ENCODE assay signal across 8 cellular contexts in genomic region chr5:14663734-14664269, GRCh38. TPM values are rescaled to one million over a fixed set of nuclear protein-coding genes. Genes with fewer than 3 reads are reported as not detected.
DNase-seq lines count a peak whose midpoint lies in the region; ATAC-seq and TF ChIP-seq lines count a peak whose summit lies in the region.

No MANE protein-coding gene starts in this region.

- H3K9me3 ChIP-seq in lung (ENCODE audit: control insufficient read depth in 2 of 2, insufficient read depth in 1 of 2, low read length in 1 of 2) (no peaks in the 10 kb centered on the region), upper lobe of left lung (no peaks in the 10 kb centered on the region)

- H3K4me1 ChIP-seq in lung (ENCODE audit: control insufficient read depth in 2 of 2, insufficient read depth in 2 of 2, low read length in 2 of 2) (peaks cover 7 to 12% of the 10 kb centered on the region in 2 donors), upper lobe of left lung (peaks cover 28 to 42% (median 33%) of the 10 kb centered on the region in 4 donors)

- H3K36me3 Mint-ChIP-seq in chondrocyte (ENCODE audit: low read depth) = peaks cover 2% of the 10 kb centered on the region

- H3K27me3 ChIP-seq in lung (ENCODE audit: control insufficient read depth, insufficient read depth) (no peaks in the 10 kb centered on the region), upper lobe of left lung (no peaks in the 10 kb centered on the region)

- H3K27me3 Mint-ChIP-seq in chondrocyte (ENCODE audit: low read depth) = no peaks in the 10 kb centered on the region

- DNase-seq in A172 (ENCODE audit: low spot score) (peak; percentile 25), NOMO-1 treated with DMSO at 0.1 percent for 48 hours (lab: John Stamatoyannopoulos, UW; ENCODE audit: unreplicated experiment) (peak; percentile 54), chondrocyte (ENCODE audit: low spot score) (no peak), lung (ENCODE audit: low spot score) (peak; percentile 33), upper lobe of left lung (peak in 1 of 2 donors; percentile 42), germinal center (ENCODE audit: low spot score) (no peak)

- WGBS in lung, 2 donors = 2% methylated on average over 24 of the region's 24 CpGs
- 2 to 4% methylated on average over 15 to 24 of the region's 24 CpGs for WGBS in upper lobe of left lung, 2 donors

- TF ChIP-seq EP300 in upper lobe of left lung (IDR thresholded peaks at IDR 0.05) = no peak

- H3K4me1 Mint-ChIP-seq in chondrocyte (ENCODE audit: low read depth) = peaks cover 52% of the 10 kb centered on the region

- ATAC-seq in HG02981 (IDR thresholded peaks at IDR 0.05; ENCODE audit: unreplicated experiment) = peak; percentile 18
- peak; percentile 2 for ATAC-seq in lung (ENCODE audit: insufficient read depth, low FRiP score)
- peak; percentile 59 to 61 for ATAC-seq in upper lobe of left lung (ENCODE audit: low FRiP score in 2 of 2)

- TF ChIP-seq POLR2A in upper lobe of left lung (IDR thresholded peaks at IDR 0.05) = no peak

- peak overlapping the region; percentile 98 for H3K27ac Mint-ChIP-seq in chondrocyte (ENCODE audit: unreplicated experiment)

- no peaks in the 10 kb centered on the region for H3K9me3 Mint-ChIP-seq in chondrocyte (ENCODE audit: low read depth)

- TF ChIP-seq CTCF in GM12875 (IDR thresholded peaks at IDR 0.05; ENCODE audit: borderline replicate concordance, insufficient read depth, low read depth, low read length) = no peak
- no peak for TF ChIP-seq CTCF in chondrocyte (IDR thresholded peaks at IDR 0.05)
- no peak for TF ChIP-seq CTCF in lung (IDR thresholded peaks at IDR 0.05; ENCODE audit: control extremely low read depth, extremely low read depth)
- TF ChIP-seq CTCF in upper lobe of left lung (IDR thresholded peaks at IDR 0.05) = no peak

- H3K36me3 ChIP-seq in lung (ENCODE audit: control insufficient read depth in 2 of 2, insufficient read depth in 2 of 2, low read length in 2 of 2) (no peaks in the 10 kb centered on the region), upper lobe of left lung (no peaks in the 10 kb centered on the region)

- peak overlapping the region; percentile 97 to 99 for H3K27ac ChIP-seq in lung (ENCODE audit: low read depth in 1 of 2, low read length in 1 of 2)
- H3K27ac ChIP-seq in upper lobe of left lung = peak overlapping the region; percentile 90 to 94 (median 93)

- peak overlapping the region; percentile 95 for H3K4me3 Mint-ChIP-seq in chondrocyte (ENCODE audit: unreplicated experiment)

- peak overlapping the region; percentile 83 for H3K4me3 ChIP-seq in GM12875 (ENCODE audit: low read depth, low read length)
- peak overlapping the region; percentile 89 for H3K4me3 ChIP-seq in lung
- H3K4me3 ChIP-seq in upper lobe of left lung = peak overlapping the region; percentile 59 to 90 (median 80)

RNA-seq across cellular contexts. Expression of gene OTULIN, which starts 0.7 kb away (rescaled TPM):
- total RNA-seq in A172 (2014; rRNA removed; shearing (Covaris generic)) = 34.4 and 36.1 TPM in 2 replicates
- 31.2 to 36.3 TPM (median 34.7 TPM) in 3 replicates for total RNA-seq in chondrocyte
- 10 to 100 TPM; 32.7 to 35.6 TPM for total RNA-seq in lung
- polyA plus RNA-seq in lung = 10 to 100 TPM in 1 of 2 donors, 1 to 10 TPM in 1; 7.5 to 11.1 TPM
- 10 to 100 TPM; 31.0 to 81.1 (median 38.3) TPM for total RNA-seq in upper lobe of left lung

Comparison
In these comparisons a context has a peak if more than half of its experiments do, and no peak if none do; other contexts are left out.
1. DNase-seq: peak in A172 (single experiment), NOMO-1 treated with DMSO at 0.1 percent for 48 hours (single experiment) and lung (single experiment); none in chondrocyte (single experiment) and germinal center (single experiment).
2. ATAC-seq: peak in every context shown above with its lines; median percentile 60 in upper lobe of left lung; 18 in HG02981; 2 in lung.
3. Peak in every context shown above with its lines, with median percentiles within 50 percentile points of each other: H3K4me3 ChIP-seq.